Comparison of ENCODE assay signal across 8 cellular contexts in the genomic region with DNA sequence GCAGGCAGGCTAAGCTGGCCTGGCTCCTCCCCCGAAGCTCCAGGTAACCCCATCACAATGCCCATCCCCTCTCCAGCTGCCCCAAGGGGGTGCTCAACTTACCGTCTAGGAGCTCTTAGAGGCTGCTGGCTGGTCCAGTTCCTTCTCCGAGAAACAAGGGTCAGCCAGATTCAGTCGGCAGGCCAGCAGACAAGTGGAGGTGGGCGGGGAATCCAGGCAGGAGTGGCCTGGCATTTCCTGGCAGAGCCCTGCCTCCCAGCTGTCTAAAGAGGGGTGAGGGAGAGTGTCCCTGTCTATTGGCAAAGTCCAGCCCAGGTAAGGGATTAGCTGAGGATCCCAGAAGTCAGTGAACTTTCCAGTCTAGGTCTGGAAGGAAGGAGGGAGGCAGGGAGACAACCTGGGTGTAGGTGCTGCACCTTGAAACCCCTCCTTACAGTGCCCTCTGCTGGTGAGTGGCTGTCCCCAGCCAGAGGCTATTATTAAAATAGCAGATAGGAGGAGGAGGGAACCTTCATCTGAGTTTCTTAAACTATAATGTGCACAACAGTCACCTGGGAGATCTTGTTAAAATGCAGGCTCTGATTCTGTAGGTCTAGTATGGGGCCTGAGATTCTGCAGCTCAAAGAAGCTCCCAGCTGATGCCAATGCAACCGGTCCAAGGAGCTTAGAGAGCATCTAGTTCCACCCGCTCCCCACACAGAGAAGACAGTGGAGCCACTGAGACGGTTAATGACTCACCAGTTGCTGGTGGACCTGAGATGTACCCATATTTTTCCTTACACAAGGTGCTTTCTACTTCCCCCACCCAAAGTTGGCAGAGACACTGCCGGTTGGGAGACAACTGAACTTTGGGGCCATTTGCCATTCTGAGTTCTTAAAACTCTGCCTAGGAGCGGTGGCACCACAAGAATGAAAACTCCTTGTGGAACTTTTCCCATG. TPM values are rescaled to one million over a fixed set of nuclear protein-coding genes. Genes with fewer than 3 reads are reported as not detected.
DNase-seq lines count a peak whose midpoint lies in the region; ATAC-seq and TF ChIP-seq lines count a peak whose summit lies in the region.

A gene with protein sequence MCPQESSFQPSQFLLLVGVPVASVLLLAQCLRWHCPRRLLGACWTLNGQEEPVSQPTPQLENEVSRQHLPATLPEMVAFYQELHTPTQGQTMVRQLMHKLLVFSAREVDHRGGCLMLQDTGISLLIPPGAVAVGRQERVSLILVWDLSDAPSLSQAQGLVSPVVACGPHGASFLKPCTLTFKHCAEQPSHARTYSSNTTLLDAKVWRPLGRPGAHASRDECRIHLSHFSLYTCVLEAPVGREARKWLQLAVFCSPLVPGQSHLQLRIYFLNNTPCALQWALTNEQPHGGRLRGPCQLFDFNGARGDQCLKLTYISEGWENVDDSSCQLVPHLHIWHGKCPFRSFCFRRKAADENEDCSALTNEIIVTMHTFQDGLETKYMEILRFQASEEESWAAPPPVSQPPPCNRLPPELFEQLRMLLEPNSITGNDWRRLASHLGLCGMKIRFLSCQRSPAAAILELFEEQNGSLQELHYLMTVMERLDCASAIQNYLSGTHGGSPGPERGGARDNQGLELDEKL (minus strand): TSS at position 162 of the 939 bp plus-strand sequence. CDS start 4,147 bp downstream, outside the sequence.

- H3K27ac Mint-ChIP-seq in Calu3 (ENCODE audit: unreplicated experiment), result peak within 1 kb of the TSS; percentile 90

- peak within 1 kb of the TSS; percentile 73 for H3K4me3 Mint-ChIP-seq in Calu3 (ENCODE audit: low read depth, unreplicated experiment)

- H3K36me3 ChIP-seq in ascending aorta (no peaks in the 10 kb centered on the region), iPS DF 6.9 (ENCODE audit: control insufficient read depth, insufficient read depth, low read length) (no peaks in the 10 kb centered on the region)

- no CpG with 5 or more reads among the region's 10 CpGs for WGBS in iPS DF 6.9 (ENCODE audit: insufficient coverage, insufficient read length)

- no peaks in the 10 kb centered on the region for H3K4me1 ChIP-seq in ascending aorta
- peaks cover 5% of the 10 kb centered on the region for H3K4me1 ChIP-seq in iPS DF 6.9 (ENCODE audit: control insufficient read depth, insufficient read depth, low read length)

- CTCF ChIA-PET in Calu3 (lab: Charles Lee), result interaction anchor here (0.5 to 2.9 kb wide), 18 partner anchors 10 to 1177 kb away, joined by 3 to 18 read pairs (median 4); partner anchors contain the start of genes NFYA and OARD1

- intact Hi-C loops in Calu3 (cut with micrococcal nuclease; ENCODE audit: unreplicated experiment), result loop anchor here (1.0 to 5.0 kb wide), 4 partner anchors 26 to 42 kb away; no protein-coding TSS in a partner anchor
- intact Hi-C loops in ascending aorta (cut with DNase I), result no loop called here

- H3K27me3 Mint-ChIP-seq in Calu3 (ENCODE audit: unreplicated experiment), result no peaks in the 10 kb centered on the region

- peaks cover 58% of the 10 kb centered on the region for H3K4me1 Mint-ChIP-seq in Calu3 (ENCODE audit: low read depth, unreplicated experiment)

- no TSS peak for BruUV-seq in Calu3 (replicated peaks; lab: Mats Ljungman, UMichigan)

- H3K27ac ChIP-seq in ascending aorta (no peak within 1 kb of the TSS), iPS DF 6.9 (ENCODE audit: low read length) (no peak within 1 kb of the TSS)

- H3K27me3 ChIP-seq in ascending aorta, result no peaks in the 10 kb centered on the region
- no peaks in the 10 kb centered on the region for H3K27me3 ChIP-seq in iPS DF 6.9 (ENCODE audit: control insufficient read depth, insufficient read depth, low read length)

- no peaks in the 10 kb centered on the region for H3K9me3 Mint-ChIP-seq in Calu3 (ENCODE audit: low read depth, unreplicated experiment)

- H3K9me3 ChIP-seq in ascending aorta (no peaks in the 10 kb centered on the region), iPS DF 6.9 (ENCODE audit: control insufficient read depth, insufficient read depth, low read length) (no peaks in the 10 kb centered on the region)

- H3K4me3 ChIP-seq in ascending aorta (no peak within 1 kb of the TSS), iPS DF 6.9 (ENCODE audit: low read length) (no peak within 1 kb of the TSS)

- TF ChIP-seq CTCF in Calu3 (IDR thresholded peaks at IDR 0.05; ENCODE audit: unreplicated experiment) (peak; percentile 76), ascending aorta (IDR thresholded peaks at IDR 0.05) (peak in 2 of 3 experiments; percentile 29 to 45)

- H3K36me3 Mint-ChIP-seq in Calu3 (ENCODE audit: insufficient read depth, unreplicated experiment), result peaks cover 20% of the 10 kb centered on the region

- DNase-seq in Calu3 (peak; percentile 91), HK-2 (ENCODE audit: unreplicated experiment) (peak; percentile 79), SKM-1 (lab: John Stamatoyannopoulos, UW; ENCODE audit: unreplicated experiment) (peak; percentile 42), ascending aorta (ENCODE audit: low spot score in 2 of 2) (no peak), iPS DF 6.9 (ENCODE audit: low read depth, low spot score) (peak; percentile 60), putamen (ENCODE audit: low spot score) (no peak)
- DNase-seq in stimulated activated CD4-positive, alpha-beta T cell treated with anti-CD3 and anti-CD28 coated beads, Interleukin-4, amount 100 ng/mL, for 4 hours, result peak; percentile 42 to 46

- no peak for ATAC-seq in GM18867 (IDR thresholded peaks at IDR 0.05; ENCODE audit: unreplicated experiment)

RNA-seq across cellular contexts. Expression of the gene that starts here (rescaled TPM):
- 10.6 and 15.9 TPM in 2 replicates for total RNA-seq in Calu3 (2022)
- total RNA-seq in ascending aorta, result 0.53 TPM

Comparison
In these comparisons a context has a peak if more than half of its experiments do, and no peak if none do; other contexts are left out.
1. DNase-seq: peak in Calu3 (single experiment), HK-2 (single experiment), SKM-1 (single experiment), iPS DF 6.9 (single experiment) and stimulated activated CD4-positive, alpha-beta T cell treated with anti-CD3 and anti-CD28 coated beads, Interleukin-4, amount 100 ng/mL, for 4 hours (2 of 2); none in ascending aorta (0 of 2) and putamen (single experiment).